8 cellular contexts compared by ENCODE assay signal in the genomic region with DNA sequence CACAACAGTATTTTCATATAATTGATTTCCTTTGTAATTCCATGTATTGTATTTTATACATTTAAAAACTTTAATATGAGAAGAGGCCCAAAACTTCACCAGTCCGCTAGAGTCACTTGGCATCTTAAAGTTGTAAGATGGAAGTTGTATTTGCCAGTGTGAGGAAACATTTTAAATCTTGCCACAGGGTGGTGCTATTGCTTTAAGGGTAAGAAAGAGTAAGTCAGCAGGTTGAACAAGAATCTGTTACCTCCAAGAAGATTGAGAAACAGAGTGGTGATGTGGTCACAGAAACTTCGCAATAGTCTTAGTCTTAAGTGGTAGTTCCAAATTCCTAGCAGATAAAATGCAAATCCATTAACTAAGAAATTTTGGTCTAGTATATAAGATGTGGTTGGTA. TPM values are rescaled to one million over a fixed set of nuclear protein-coding genes. Genes with fewer than 3 reads are reported as not detected.
DNase-seq lines count a peak whose midpoint lies in the region; ATAC-seq, FAIRE-seq and TF ChIP-seq lines count a peak whose summit lies in the region.

No MANE protein-coding gene starts in this region.

- no peak overlapping the region for H3K27ac Mint-ChIP-seq in activated naive CD8-positive, alpha-beta T cell treated with anti-CD3 and anti-CD28 coated beads, Interleukin-2, amount 50 U/mL, for 24 hours

- H3K4me3 Mint-ChIP-seq in activated naive CD8-positive, alpha-beta T cell treated with anti-CD3 and anti-CD28 coated beads, Interleukin-2, amount 50 U/mL, for 24 hours, result no peak overlapping the region

- no peak for TF ChIP-seq POLR2A in GM12891 (IDR thresholded peaks at IDR 0.05; ENCODE audit: low read depth, low read length)

- H3K27me3 Mint-ChIP-seq in activated naive CD8-positive, alpha-beta T cell treated with anti-CD3 and anti-CD28 coated beads, Interleukin-2, amount 50 U/mL, for 24 hours, result peaks cover 1% of the 10 kb centered on the region

- peak; percentile 90 for FAIRE-seq in GM12891 (lab: Jason Lieb, UNC)

- ATAC-seq in HG03521 (IDR thresholded peaks at IDR 0.05; ENCODE audit: unreplicated experiment), result peak; percentile 49
- ATAC-seq in activated naive CD8-positive, alpha-beta T cell treated with anti-CD3 and anti-CD28 coated beads, Interleukin-2, amount 50 U/mL, for 24 hours, result peak; percentile 36
- ATAC-seq in right cardiac atrium, result peak; percentile 59 to 74
- ATAC-seq in GM19324 (IDR thresholded peaks at IDR 0.05; ENCODE audit: low FRiP score, unreplicated experiment), result no peak

- no peaks in the 10 kb centered on the region for H3K9me3 Mint-ChIP-seq in activated naive CD8-positive, alpha-beta T cell treated with anti-CD3 and anti-CD28 coated beads, Interleukin-2, amount 50 U/mL, for 24 hours

- H3K4me1 Mint-ChIP-seq in activated naive CD8-positive, alpha-beta T cell treated with anti-CD3 and anti-CD28 coated beads, Interleukin-2, amount 50 U/mL, for 24 hours, result no peaks in the 10 kb centered on the region

- 34% methylated on average over 2 of the region's 2 CpGs for WGBS in right cardiac atrium

- H3K4me3 ChIP-seq in right cardiac atrium (ENCODE audit: low read length), result no peak overlapping the region
- H3K4me3 ChIP-seq in skeletal muscle cell (ENCODE audit: low read depth, low read length), result no peak overlapping the region

- H3K4me1 ChIP-seq in right cardiac atrium (ENCODE audit: control insufficient read depth, insufficient read depth, low read length), result no peaks in the 10 kb centered on the region

- H3K9me3 ChIP-seq in right cardiac atrium (ENCODE audit: control insufficient read depth, low read length), result no peaks in the 10 kb centered on the region

- intact Hi-C loops in right cardiac atrium (cut with DNase I), result loop anchor here in 3 of 4 donors (2.0 to 5.0 kb wide), 3 partner anchors 168 to 252 kb away; no protein-coding TSS in a partner anchor

- no peaks in the 10 kb centered on the region for H3K36me3 Mint-ChIP-seq in activated naive CD8-positive, alpha-beta T cell treated with anti-CD3 and anti-CD28 coated beads, Interleukin-2, amount 50 U/mL, for 24 hours (ENCODE audit: low read depth)

- H3K27ac ChIP-seq in right cardiac atrium (ENCODE audit: low read length), result no peak overlapping the region

- DNase-seq in Ammon's horn (ENCODE audit: low spot score) (peak; percentile 79), GM12891 (ENCODE audit: insufficient read length, low spot score) (no peak), NCI-H748 treated with DMSO at 0.1 percent for 48 hours (lab: John Stamatoyannopoulos, UW) (peak; percentile 69), right cardiac atrium (no peak), skeletal muscle cell (ENCODE audit: low read depth) (peak; percentile 69)
- peak; percentile 25 for DNase-seq in activated naive CD8-positive, alpha-beta T cell treated with anti-CD3 and anti-CD28 coated beads, Interleukin-2, amount 50 U/mL, for 24 hours

- H3K27me3 ChIP-seq in right cardiac atrium (ENCODE audit: control insufficient read depth, insufficient read depth), result no peaks in the 10 kb centered on the region

TF ChIP-seq in GM12891, 5 proteins besides CTCF, POLR2A, EP300 and RAD21:
- TF ChIP-seq TAF1 (IDR thresholded peaks at IDR 0.05; ENCODE audit: low read depth, low read length), result no peak
- TF ChIP-seq SPI1 (IDR thresholded peaks at IDR 0.05; ENCODE audit: low read depth, low read length), result no peak
- no peak for TF ChIP-seq PAX5 (IDR thresholded peaks at IDR 0.05; ENCODE audit: insufficient read depth, low read length, severe bottlenecking)
- TF ChIP-seq POU2F2 (IDR thresholded peaks at IDR 0.05; ENCODE audit: low read depth, low read length), result no peak
- TF ChIP-seq POLR2AphosphoS5 (IDR thresholded peaks at IDR 0.05; ENCODE audit: low read depth, low read length), result no peak

RNA-seq across cellular contexts. Expression of gene RANBP6, which starts 39.8 kb away (rescaled TPM):
- polyA plus RNA-seq in GM12891 (2012; ENCODE audit: low read depth, missing spikeins), result 14.8 TPM
- total RNA-seq in right cardiac atrium, result 10 to 100 TPM; 19.7 to 28.1 (median 22.7) TPM
- polyA plus RNA-seq in right cardiac atrium, result 9.8 TPM

Comparison
In these comparisons a context has a peak if more than half of its experiments do, and no peak if none do; other contexts are left out.
1. DNase-seq: peak in Ammon's horn (single experiment), NCI-H748 treated with DMSO at 0.1 percent for 48 hours (single experiment), activated naive CD8-positive, alpha-beta T cell treated with anti-CD3 and anti-CD28 coated beads, Interleukin-2, amount 50 U/mL, for 24 hours (single experiment) and skeletal muscle cell (single experiment); none in GM12891 (single experiment) and right cardiac atrium (0 of 3).